17 cellular contexts compared by ENCODE assay signal in genomic region chr1:117527566-117528102, GRCh38.
DNase-seq lines count a peak whose midpoint lies in the region; ATAC-seq and TF ChIP-seq lines count a peak whose summit lies in the region.
"Had no signal": no experiment of that assay in that cellular context is flagged by ENCODE, and none has a peak within 500 bp of the region (broad histone marks: within the 10 kb centered on the region; RNA-seq: fewer than 3 reads in every experiment).

No MANE protein-coding gene starts in this region.

- peak overlapping the region; percentile 52 for H3K27ac ChIP-seq in angular gyrus (ENCODE audit: low read depth, low read length)
- no peak overlapping the region for H3K27ac ChIP-seq in smooth muscle cell (ENCODE audit: low read depth)
- H3K27ac ChIP-seq in heart left ventricle: no peak overlapping the region
- no peak overlapping the region for H3K27ac ChIP-seq in CD4-positive, alpha-beta memory T cell (ENCODE audit: low read depth, low read length)
- H3K27ac ChIP-seq: breast epithelium, KMS-11, tibial nerve had no signal

- CTCF ChIA-PET in CD4-positive, alpha-beta memory T cell (lab: Charles Lee; ENCODE audit: partially characterized antibody): interaction anchor here (1.0 to 4.2 kb wide), 5 partner anchors 8 to 230 kb away, joined by 4 to 24 read pairs (median 10); no protein-coding TSS in a partner anchor

- peaks cover 3 to 12% of the 10 kb centered on the region in 2 donors for H3K36me3 Mint-ChIP-seq in CD4-positive, alpha-beta memory T cell

- no peak overlapping the region for H3K27ac Mint-ChIP-seq in CD4-positive, alpha-beta memory T cell
- H3K27ac Mint-ChIP-seq: activated naive CD4-positive, alpha-beta T cell treated with anti-CD3 and anti-CD28 coated beads, Interleukin-2, amount 10 ng/mL, durations not matched to agents 7 days and 5 days had no signal

- H3K27me3 Mint-ChIP-seq in CD4-positive, alpha-beta memory T cell: no peaks in the 10 kb centered on the region
- H3K27me3 Mint-ChIP-seq: activated naive CD4-positive, alpha-beta T cell treated with anti-CD3 and anti-CD28 coated beads, Interleukin-2, amount 10 ng/mL, durations not matched to agents 7 days and 5 days had no signal

- intact Hi-C loops in heart left ventricle (cut with DNase I): loop anchor here in 1 of 10 donors (5.0 kb wide), 1 partner anchor 230 kb away; no protein-coding TSS in a partner anchor
- intact Hi-C loops in CD4-positive, alpha-beta memory T cell (cut with micrococcal nuclease): no loop called here

- no peak overlapping the region for H3K4me3 Mint-ChIP-seq in CD4-positive, alpha-beta memory T cell
- H3K4me3 Mint-ChIP-seq: activated naive CD4-positive, alpha-beta T cell treated with anti-CD3 and anti-CD28 coated beads, Interleukin-2, amount 10 ng/mL, durations not matched to agents 7 days and 5 days had no signal

- H3K9me3 ChIP-seq in smooth muscle cell (replicated peaks; ENCODE audit: low read depth) (no peaks in the 10 kb centered on the region), heart left ventricle (no peaks in the 10 kb centered on the region)
- H3K9me3 ChIP-seq in CD4-positive, alpha-beta memory T cell (ENCODE audit: control insufficient read depth in 1 of 2, low read length in 2 of 2): no peaks in the 10 kb centered on the region
- H3K9me3 ChIP-seq: breast epithelium, tibial nerve had no signal

- POLR2A ChIA-PET in CD4-positive, alpha-beta memory T cell (lab: Charles Lee; ENCODE audit: partially characterized antibody): interaction anchor here (0.5 kb wide), 1 partner anchor 260 kb away, joined by 3 read pairs; no protein-coding TSS in a partner anchor

- H2AFZ ChIP-seq in smooth muscle cell (ENCODE audit: low read depth): no peak overlapping the region

- peaks cover 2% of the 10 kb centered on the region for H3K36me3 ChIP-seq in smooth muscle cell (ENCODE audit: low read depth)
- H3K36me3 ChIP-seq in heart left ventricle: peaks cover 0 to 26% (median 9%) of the 10 kb centered on the region in 9 donors
- no peaks in the 10 kb centered on the region for H3K36me3 ChIP-seq in CD4-positive, alpha-beta memory T cell (ENCODE audit: insufficient read depth, low read length)
- H3K36me3 ChIP-seq: breast epithelium had no signal

- no peaks in the 10 kb centered on the region for H4K20me1 ChIP-seq in smooth muscle cell (ENCODE audit: low read depth)

- no peaks in the 10 kb centered on the region for H3F3A ChIP-seq in smooth muscle cell (ENCODE audit: low read depth)

- peak overlapping the region; percentile 19 for H3K4me2 ChIP-seq in smooth muscle cell
- H3K4me2 ChIP-seq: KMS-11 had no signal

- no peaks in the 10 kb centered on the region for H3K9me3 Mint-ChIP-seq in CD4-positive, alpha-beta memory T cell
- H3K9me3 Mint-ChIP-seq: activated naive CD4-positive, alpha-beta T cell treated with anti-CD3 and anti-CD28 coated beads, Interleukin-2, amount 10 ng/mL, durations not matched to agents 7 days and 5 days had no signal

- H3K4me1 Mint-ChIP-seq in CD4-positive, alpha-beta memory T cell: peaks cover 0 to 3% (median 0%) of the 10 kb centered on the region in 4 donors
- H3K4me1 Mint-ChIP-seq: activated naive CD4-positive, alpha-beta T cell treated with anti-CD3 and anti-CD28 coated beads, Interleukin-2, amount 10 ng/mL, durations not matched to agents 7 days and 5 days had no signal

- no peak for TF ChIP-seq POLR2A in heart left ventricle (IDR thresholded peaks at IDR 0.05)

- ATAC-seq in heart left ventricle: no peak

- 50% methylated on average over 2 of the region's 2 CpGs for WGBS in smooth muscle cell (ENCODE audit: low lambda C conversion rate)
- WGBS in heart left ventricle, 4 donors: 62 to 71% (median 68%) methylated on average over 2 of the region's 2 CpGs

- no peak for TF ChIP-seq CTCF in fibroblast of villous mesenchyme (IDR thresholded peaks at IDR 0.05; ENCODE audit: insufficient read depth, low read depth, low read length)
- no peak for TF ChIP-seq CTCF in smooth muscle cell (IDR thresholded peaks at IDR 0.05; ENCODE audit: borderline replicate concordance, insufficient read depth, poor library complexity, severe bottlenecking)
- no peak for TF ChIP-seq CTCF in heart left ventricle (IDR thresholded peaks at IDR 0.05)

- peak; percentile 14 for DNase-seq in HCEC 1CT
- DNase-seq in fibroblast of villous mesenchyme (ENCODE audit: low read depth): peak; percentile 17
- no peak for DNase-seq in smooth muscle cell (lab: John Stamatoyannopoulos, UW; ENCODE audit: unreplicated experiment)
- DNase-seq in heart left ventricle: no peak
- no peak for DNase-seq in CD4-positive, alpha-beta memory T cell
- no peak for DNase-seq in G401 (ENCODE audit: low spot score)
- DNase-seq: activated CD4-positive, alpha-beta T cell treated with anti-CD3 and anti-CD28 coated beads, Interleukin-2, amount 50 U/mL, for 4 hours; activated naive CD4-positive, alpha-beta T cell treated with anti-CD3 and anti-CD28 coated beads, Interleukin-2, amount 10 ng/mL, durations not matched to agents 7 days and 5 days; EL; NCI-H1092 treated with DMSO at 0.1 percent for 48 hours; NCI-H2081; NCI-H524; stimulated activated naive CD4-positive, alpha-beta T cell had no signal

- H3K79me2 ChIP-seq in smooth muscle cell (ENCODE audit: low read depth): no peaks in the 10 kb centered on the region

- H3K4me1 ChIP-seq in smooth muscle cell (ENCODE audit: low read depth) (no peaks in the 10 kb centered on the region), heart left ventricle (no peaks in the 10 kb centered on the region)
- no peaks in the 10 kb centered on the region for H3K4me1 ChIP-seq in CD4-positive, alpha-beta memory T cell (ENCODE audit: insufficient read depth, low read length)
- H3K4me1 ChIP-seq: breast epithelium had no signal

- H3K4me3 ChIP-seq in fibroblast of villous mesenchyme (ENCODE audit: low read depth, low read length): no peak overlapping the region
- H3K4me3 ChIP-seq in smooth muscle cell: no peak overlapping the region
- H3K4me3 ChIP-seq in heart left ventricle: no peak overlapping the region
- no peak overlapping the region for H3K4me3 ChIP-seq in CD4-positive, alpha-beta memory T cell (ENCODE audit: low read length in 2 of 2)
- H3K4me3 ChIP-seq: breast epithelium, tibial nerve had no signal

- in situ Hi-C loops in G401 (cut with HindIII; ENCODE audit: low sequenced_read_pairs): no loop called here

- H3K9ac ChIP-seq in smooth muscle cell (ENCODE audit: low read depth): no peak overlapping the region
- H3K9ac ChIP-seq: KMS-11 had no signal

- H3K27me3 ChIP-seq in smooth muscle cell (ENCODE audit: low read depth) (no peaks in the 10 kb centered on the region), heart left ventricle (no peaks in the 10 kb centered on the region)
- no peaks in the 10 kb centered on the region for H3K27me3 ChIP-seq in CD4-positive, alpha-beta memory T cell (ENCODE audit: insufficient read depth, low read length)
- H3K27me3 ChIP-seq: breast epithelium, tibial nerve had no signal

Comparison
In these comparisons a context has a peak if more than half of its experiments do, and no peak if none do; other contexts are left out.
1. DNase-seq: peak in HCEC 1CT (single experiment) and fibroblast of villous mesenchyme (single experiment); none in smooth muscle cell (single experiment), heart left ventricle (0 of 5), CD4-positive, alpha-beta memory T cell (0 of 5) and G401 (single experiment).